3 cellular contexts compared by ENCODE assay signal in the genomic region with DNA sequence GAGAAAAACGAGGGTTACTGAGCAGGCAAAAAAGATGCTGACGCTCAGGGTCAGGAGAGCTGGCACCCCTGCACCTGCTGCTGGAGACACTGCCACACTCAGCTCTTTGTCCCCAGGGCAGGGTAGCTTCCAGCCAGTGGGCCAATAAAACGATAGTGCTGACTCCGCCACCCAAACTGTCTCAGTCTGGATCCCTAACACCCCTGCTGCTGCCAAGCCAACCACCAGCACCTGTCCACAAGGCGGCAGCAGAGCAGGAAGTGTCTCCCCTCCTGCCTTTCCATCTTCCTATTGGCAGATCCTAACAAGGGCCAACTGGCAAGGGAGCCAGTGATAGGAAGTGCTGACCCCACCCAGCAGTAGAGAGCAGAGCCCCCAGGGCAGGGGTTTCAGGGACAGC.
A peak's percentile ranks its signal among the peaks of the same experiment; 100 is the strongest.
TF ChIP-seq lines count a peak whose summit lies in the region.

No MANE protein-coding gene starts in this region.

TF ChIP-seq in SK-N-SH, 30 proteins besides CTCF, POLR2A, EP300 and RAD21:
- TF ChIP-seq TEAD4 (IDR thresholded peaks at IDR 0.05; ENCODE audit: borderline replicate concordance, insufficient read depth) (no peak), GATA2 (CRISPR knock-in tag; IDR thresholded peaks at IDR 0.05) (no peak)
- TF ChIP-seq, protein P1, sequence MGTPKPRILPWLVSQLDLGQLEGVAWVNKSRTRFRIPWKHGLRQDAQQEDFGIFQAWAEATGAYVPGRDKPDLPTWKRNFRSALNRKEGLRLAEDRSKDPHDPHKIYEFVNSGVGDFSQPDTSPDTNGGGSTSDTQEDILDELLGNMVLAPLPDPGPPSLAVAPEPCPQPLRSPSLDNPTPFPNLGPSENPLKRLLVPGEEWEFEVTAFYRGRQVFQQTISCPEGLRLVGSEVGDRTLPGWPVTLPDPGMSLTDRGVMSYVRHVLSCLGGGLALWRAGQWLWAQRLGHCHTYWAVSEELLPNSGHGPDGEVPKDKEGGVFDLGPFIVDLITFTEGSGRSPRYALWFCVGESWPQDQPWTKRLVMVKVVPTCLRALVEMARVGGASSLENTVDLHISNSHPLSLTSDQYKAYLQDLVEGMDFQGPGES (IDR thresholded peaks at IDR 0.05; ENCODE audit: low read depth, low read length), result no peak
- TF ChIP-seq, protein P2, sequence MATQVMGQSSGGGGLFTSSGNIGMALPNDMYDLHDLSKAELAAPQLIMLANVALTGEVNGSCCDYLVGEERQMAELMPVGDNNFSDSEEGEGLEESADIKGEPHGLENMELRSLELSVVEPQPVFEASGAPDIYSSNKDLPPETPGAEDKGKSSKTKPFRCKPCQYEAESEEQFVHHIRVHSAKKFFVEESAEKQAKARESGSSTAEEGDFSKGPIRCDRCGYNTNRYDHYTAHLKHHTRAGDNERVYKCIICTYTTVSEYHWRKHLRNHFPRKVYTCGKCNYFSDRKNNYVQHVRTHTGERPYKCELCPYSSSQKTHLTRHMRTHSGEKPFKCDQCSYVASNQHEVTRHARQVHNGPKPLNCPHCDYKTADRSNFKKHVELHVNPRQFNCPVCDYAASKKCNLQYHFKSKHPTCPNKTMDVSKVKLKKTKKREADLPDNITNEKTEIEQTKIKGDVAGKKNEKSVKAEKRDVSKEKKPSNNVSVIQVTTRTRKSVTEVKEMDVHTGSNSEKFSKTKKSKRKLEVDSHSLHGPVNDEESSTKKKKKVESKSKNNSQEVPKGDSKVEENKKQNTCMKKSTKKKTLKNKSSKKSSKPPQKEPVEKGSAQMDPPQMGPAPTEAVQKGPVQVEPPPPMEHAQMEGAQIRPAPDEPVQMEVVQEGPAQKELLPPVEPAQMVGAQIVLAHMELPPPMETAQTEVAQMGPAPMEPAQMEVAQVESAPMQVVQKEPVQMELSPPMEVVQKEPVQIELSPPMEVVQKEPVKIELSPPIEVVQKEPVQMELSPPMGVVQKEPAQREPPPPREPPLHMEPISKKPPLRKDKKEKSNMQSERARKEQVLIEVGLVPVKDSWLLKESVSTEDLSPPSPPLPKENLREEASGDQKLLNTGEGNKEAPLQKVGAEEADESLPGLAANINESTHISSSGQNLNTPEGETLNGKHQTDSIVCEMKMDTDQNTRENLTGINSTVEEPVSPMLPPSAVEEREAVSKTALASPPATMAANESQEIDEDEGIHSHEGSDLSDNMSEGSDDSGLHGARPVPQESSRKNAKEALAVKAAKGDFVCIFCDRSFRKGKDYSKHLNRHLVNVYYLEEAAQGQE (IDR thresholded peaks at IDR 0.05; ENCODE audit: low read depth, low read length), result no peak

TF ChIP-seq in SK-N-SH treated with all-trans-retinoic acid at 6 μM for 48 hours, 23 proteins besides CTCF, POLR2A, EP300 and RAD21 (continues in another document):
- no peak for TF ChIP-seq ESRRG (CRISPR knock-in tag; IDR thresholded peaks at IDR 0.05)
- no peak for TF ChIP-seq RARB (CRISPR knock-in tag; IDR thresholded peaks at IDR 0.05)
- TF ChIP-seq, protein P3, sequence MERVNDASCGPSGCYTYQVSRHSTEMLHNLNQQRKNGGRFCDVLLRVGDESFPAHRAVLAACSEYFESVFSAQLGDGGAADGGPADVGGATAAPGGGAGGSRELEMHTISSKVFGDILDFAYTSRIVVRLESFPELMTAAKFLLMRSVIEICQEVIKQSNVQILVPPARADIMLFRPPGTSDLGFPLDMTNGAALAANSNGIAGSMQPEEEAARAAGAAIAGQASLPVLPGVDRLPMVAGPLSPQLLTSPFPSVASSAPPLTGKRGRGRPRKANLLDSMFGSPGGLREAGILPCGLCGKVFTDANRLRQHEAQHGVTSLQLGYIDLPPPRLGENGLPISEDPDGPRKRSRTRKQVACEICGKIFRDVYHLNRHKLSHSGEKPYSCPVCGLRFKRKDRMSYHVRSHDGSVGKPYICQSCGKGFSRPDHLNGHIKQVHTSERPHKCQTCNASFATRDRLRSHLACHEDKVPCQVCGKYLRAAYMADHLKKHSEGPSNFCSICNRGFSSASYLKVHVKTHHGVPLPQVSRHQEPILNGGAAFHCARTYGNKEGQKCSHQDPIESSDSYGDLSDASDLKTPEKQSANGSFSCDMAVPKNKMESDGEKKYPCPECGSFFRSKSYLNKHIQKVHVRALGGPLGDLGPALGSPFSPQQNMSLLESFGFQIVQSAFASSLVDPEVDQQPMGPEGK (CRISPR knock-in tag; IDR thresholded peaks at IDR 0.05; ENCODE audit: borderline replicate concordance), result no peak
- TF ChIP-seq, protein P4, sequence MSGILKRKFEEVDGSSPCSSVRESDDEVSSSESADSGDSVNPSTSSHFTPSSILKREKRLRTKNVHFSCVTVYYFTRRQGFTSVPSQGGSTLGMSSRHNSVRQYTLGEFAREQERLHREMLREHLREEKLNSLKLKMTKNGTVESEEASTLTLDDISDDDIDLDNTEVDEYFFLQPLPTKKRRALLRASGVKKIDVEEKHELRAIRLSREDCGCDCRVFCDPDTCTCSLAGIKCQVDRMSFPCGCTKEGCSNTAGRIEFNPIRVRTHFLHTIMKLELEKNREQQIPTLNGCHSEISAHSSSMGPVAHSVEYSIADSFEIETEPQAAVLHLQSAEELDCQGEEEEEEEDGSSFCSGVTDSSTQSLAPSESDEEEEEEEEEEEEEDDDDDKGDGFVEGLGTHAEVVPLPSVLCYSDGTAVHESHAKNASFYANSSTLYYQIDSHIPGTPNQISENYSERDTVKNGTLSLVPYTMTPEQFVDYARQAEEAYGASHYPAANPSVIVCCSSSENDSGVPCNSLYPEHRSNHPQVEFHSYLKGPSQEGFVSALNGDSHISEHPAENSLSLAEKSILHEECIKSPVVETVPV (CRISPR knock-in tag; IDR thresholded peaks at IDR 0.05), result no peak
- no peak for TF ChIP-seq SNAI2 (CRISPR knock-in tag; IDR thresholded peaks at IDR 0.05)
- no peak for TF ChIP-seq ZNF8 (CRISPR knock-in tag; IDR thresholded peaks at IDR 0.05)
- TF ChIP-seq GLIS3 (CRISPR knock-in tag; IDR thresholded peaks at IDR 0.05), result no peak
- no peak for TF ChIP-seq ZFP3 (CRISPR knock-in tag; IDR thresholded peaks at IDR 0.05)
- no peak for TF ChIP-seq PPARA (CRISPR knock-in tag; IDR thresholded peaks at IDR 0.05; ENCODE audit: borderline replicate concordance)
- TF ChIP-seq, protein P5, sequence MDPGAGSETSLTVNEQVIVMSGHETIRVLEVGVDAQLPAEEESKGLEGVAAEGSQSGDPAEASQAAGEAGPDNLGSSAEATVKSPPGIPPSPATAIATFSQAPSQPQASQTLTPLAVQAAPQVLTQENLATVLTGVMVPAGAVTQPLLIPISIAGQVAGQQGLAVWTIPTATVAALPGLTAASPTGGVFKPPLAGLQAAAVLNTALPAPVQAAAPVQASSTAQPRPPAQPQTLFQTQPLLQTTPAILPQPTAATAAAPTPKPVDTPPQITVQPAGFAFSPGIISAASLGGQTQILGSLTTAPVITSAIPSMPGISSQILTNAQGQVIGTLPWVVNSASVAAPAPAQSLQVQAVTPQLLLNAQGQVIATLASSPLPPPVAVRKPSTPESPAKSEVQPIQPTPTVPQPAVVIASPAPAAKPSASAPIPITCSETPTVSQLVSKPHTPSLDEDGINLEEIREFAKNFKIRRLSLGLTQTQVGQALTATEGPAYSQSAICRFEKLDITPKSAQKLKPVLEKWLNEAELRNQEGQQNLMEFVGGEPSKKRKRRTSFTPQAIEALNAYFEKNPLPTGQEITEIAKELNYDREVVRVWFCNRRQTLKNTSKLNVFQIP (CRISPR knock-in tag; IDR thresholded peaks at IDR 0.05; ENCODE audit: borderline replicate concordance, low read depth), result no peak
- no peak for TF ChIP-seq BACH2 (CRISPR knock-in tag; IDR thresholded peaks at IDR 0.05; ENCODE audit: borderline replicate concordance)
- TF ChIP-seq OSR1 (CRISPR knock-in tag; IDR thresholded peaks at IDR 0.05), result no peak
- TF ChIP-seq ISL1 (CRISPR knock-in tag; IDR thresholded peaks at IDR 0.05), result no peak
- TF ChIP-seq ZFP30 (CRISPR knock-in tag; IDR thresholded peaks at IDR 0.05), result no peak

TF ChIP-seq in H1, 55 proteins besides CTCF, POLR2A, EP300 and RAD21:
- TF ChIP-seq, protein P6, sequence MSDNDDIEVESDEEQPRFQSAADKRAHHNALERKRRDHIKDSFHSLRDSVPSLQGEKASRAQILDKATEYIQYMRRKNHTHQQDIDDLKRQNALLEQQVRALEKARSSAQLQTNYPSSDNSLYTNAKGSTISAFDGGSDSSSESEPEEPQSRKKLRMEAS (IDR thresholded peaks at IDR 0.05), result peak; percentile 26; the same call in 1 of the 2 replicates
- TF ChIP-seq ASH2L (IDR thresholded peaks at IDR 0.05; ENCODE audit: low read length), result no peak
TF ChIP-seq in H1: peak in this region for 1.
